Comparison of ENCODE assay signal across 32 cellular contexts in genomic region chr3:171812811-171813210, GRCh38. TPM values are rescaled to one million over a fixed set of nuclear protein-coding genes. Genes with fewer than 3 reads are reported as not detected.
DNase-seq lines count a peak whose midpoint lies in the region; ATAC-seq, FAIRE-seq and TF ChIP-seq lines count a peak whose summit lies in the region.
"Had no signal": no experiment of that assay in that cellular context is flagged by ENCODE, and none has a peak within 500 bp of the region (broad histone marks: within the 10 kb centered on the region; RNA-seq: fewer than 3 reads in every experiment).

No MANE protein-coding gene starts in this region.

- H3K9me3 ChIP-seq in Panc1 (ENCODE audit: control insufficient read depth, insufficient read depth, low read depth, low read length), result no peaks in the 10 kb centered on the region
- H3K9me3 ChIP-seq in osteoblast (ENCODE audit: low read depth, low read length), result no peaks in the 10 kb centered on the region
- H3K9me3 ChIP-seq: gastroesophageal sphincter, left lung, transverse colon had no signal

- H3K36me3 ChIP-seq in Panc1 (ENCODE audit: control insufficient read depth, insufficient read depth, low read length), result no peaks in the 10 kb centered on the region
- H3K36me3 ChIP-seq in osteoblast (ENCODE audit: insufficient read depth, low read length), result no peaks in the 10 kb centered on the region
- H3K36me3 ChIP-seq: gastroesophageal sphincter, left lung, transverse colon, WERI-Rb-1 had no signal

- H3K4me3 Mint-ChIP-seq in Calu3 (ENCODE audit: low read depth, unreplicated experiment), result no peak overlapping the region
- H3K4me3 Mint-ChIP-seq: activated naive CD8-positive, alpha-beta T cell treated with anti-CD3 and anti-CD28 coated beads, Interleukin-2, amount 50 U/mL, for 24 hours; activated T-cell treated with anti-CD3 and anti-CD28 coated beads, Interleukin-2, amount 50 U/mL, for 24 hours; immature natural killer cell had no signal

- BruUV-seq in Calu3 (replicated peaks; lab: Mats Ljungman, UMichigan) (no TSS peak), Panc1 (replicated peaks; lab: Mats Ljungman, UMichigan) (no TSS peak)

- in situ Hi-C loops in Panc1 (cut with HindIII; ENCODE audit: low pct_unique_long_range_greater_than_20kb, low sequenced_read_pairs), result no loop called here

- no peak for ATAC-seq in Panc1
- ATAC-seq in left lobe of liver, result no peak
- ATAC-seq: activated naive CD8-positive, alpha-beta T cell treated with anti-CD3 and anti-CD28 coated beads, Interleukin-2, amount 50 U/mL, for 24 hours; gastroesophageal sphincter; left lung; natural killer cell had no signal

- no peak for DNase-seq in Calu3
- DNase-seq in Panc1 (ENCODE audit: low read depth, low spot score), result no peak
- no peak for DNase-seq in osteoblast (ENCODE audit: insufficient read length, low spot score, missing footprints)
- no peak for DNase-seq in frontal cortex (ENCODE audit: low spot score in 2 of 2)
- DNase-seq in NOMO-1 treated with DMSO at 0.1 percent for 48 hours (lab: John Stamatoyannopoulos, UW; ENCODE audit: unreplicated experiment), result no peak
- no peak for DNase-seq in left lobe of liver (ENCODE audit: low spot score)
- DNase-seq: activated CD4-positive, alpha-beta T cell treated with anti-CD3 and anti-CD28 coated beads for 48 hours; activated gamma-delta T cell; activated naive CD8-positive, alpha-beta T cell treated with anti-CD3 and anti-CD28 coated beads, Interleukin-2, amount 50 U/mL, for 24 hours; activated T-cell treated with anti-CD3 and anti-CD28 coated beads, Interleukin-2, amount 50 U/mL, for 24 hours; C1 segment of cervical spinal cord; cerebellar nuclear complex; DMS79 treated with DMSO at 0.1 percent for 48 hours; effector memory CD4-positive, alpha-beta T cell; hippocampal formation; immature natural killer cell; Karpas-422; left lung; midbrain; natural killer cell; NCI-H1436 treated with DMSO at 0.1 percent for 48 hours; NCI-H446 treated with DMSO at 0.1 percent for 48 hours; NCI-H82; Right ventricle myocardium superior; transverse colon; WERI-Rb-1 had no signal

- intact Hi-C loops in Calu3 (cut with micrococcal nuclease; ENCODE audit: unreplicated experiment) (no loop called here), Panc1 (cut with micrococcal nuclease; ENCODE audit: unreplicated experiment) (no loop called here)

- H3K79me2 ChIP-seq in osteoblast (ENCODE audit: insufficient read depth, low read length), result peaks cover 1% of the 10 kb centered on the region

- peaks cover 38% of the 10 kb centered on the region for H3K36me3 Mint-ChIP-seq in Calu3 (ENCODE audit: insufficient read depth, unreplicated experiment)
- H3K36me3 Mint-ChIP-seq: immature natural killer cell, natural killer cell had no signal

- peak overlapping the region; percentile 97; the same call in 1 of the 2 replicates for H3K27ac ChIP-seq in Panc1 (ENCODE audit: low read length)
- H3K27ac ChIP-seq in osteoblast (ENCODE audit: low read depth, low read length), result peak overlapping the region; percentile 100
- H3K27ac ChIP-seq: WERI-Rb-1 had no signal

- no peaks in the 10 kb centered on the region for H3K27me3 ChIP-seq in Panc1 (ENCODE audit: control insufficient read depth, insufficient read depth, low read length)
- no peaks in the 10 kb centered on the region for H3K27me3 ChIP-seq in osteoblast (ENCODE audit: insufficient read depth, low read length)
- H3K27me3 ChIP-seq: gastroesophageal sphincter, left lung, transverse colon had no signal

- TF ChIP-seq CTCF in Calu3 (IDR thresholded peaks at IDR 0.05; ENCODE audit: unreplicated experiment) (no peak), Panc1 (IDR thresholded peaks at IDR 0.05) (no peak), osteoblast (IDR thresholded peaks at IDR 0.05; ENCODE audit: extremely low read depth, low read depth, low read length) (no peak)

- no peak overlapping the region for H2AFZ ChIP-seq in osteoblast (ENCODE audit: low read length)

- peak overlapping the region; percentile 94 for H3K27ac Mint-ChIP-seq in Calu3 (ENCODE audit: unreplicated experiment)
- H3K27ac Mint-ChIP-seq: activated naive CD8-positive, alpha-beta T cell treated with anti-CD3 and anti-CD28 coated beads, Interleukin-2, amount 50 U/mL, for 24 hours; activated T-cell treated with anti-CD3 and anti-CD28 coated beads, Interleukin-2, amount 50 U/mL, for 24 hours had no signal

- POLR2A ChIA-PET in Panc1 (lab: Charles Lee), result no interaction called here

- H3K4me1 ChIP-seq in Panc1 (ENCODE audit: control insufficient read depth, insufficient read depth, low read length), result peaks cover 37% of the 10 kb centered on the region
- H3K4me1 ChIP-seq in osteoblast (ENCODE audit: insufficient read depth, low read length), result peaks cover 62% of the 10 kb centered on the region

- peaks cover 52% of the 10 kb centered on the region for H3K4me1 Mint-ChIP-seq in Calu3 (ENCODE audit: low read depth, unreplicated experiment)

- H3K4me3 ChIP-seq in Panc1 (ENCODE audit: low read depth in 2 of 2, low read length in 2 of 2) (no peak overlapping the region), osteoblast (ENCODE audit: insufficient read depth, low read length) (no peak overlapping the region)
- H3K4me3 ChIP-seq: gastroesophageal sphincter, left lung, transverse colon had no signal

- FAIRE-seq in endometrium (lab: Jason Lieb, UNC) (peak; percentile 23), frontal cortex (lab: Jason Lieb, UNC) (no peak)

- H3K27me3 Mint-ChIP-seq in Calu3 (ENCODE audit: unreplicated experiment), result no peaks in the 10 kb centered on the region

- CTCF ChIA-PET in Calu3 (lab: Charles Lee) (no interaction called here), Panc1 (lab: Charles Lee) (interaction anchor here (0.5 kb wide), 1 partner anchor 1079 kb away, joined by 3 read pairs; no protein-coding TSS in a partner anchor)

- H3K4me2 ChIP-seq in osteoblast (ENCODE audit: insufficient read depth, low read length), result no peak overlapping the region

- H3K9me3 Mint-ChIP-seq in Calu3 (ENCODE audit: low read depth, unreplicated experiment), result no peaks in the 10 kb centered on the region
- H3K9me3 Mint-ChIP-seq: activated naive CD8-positive, alpha-beta T cell treated with anti-CD3 and anti-CD28 coated beads, Interleukin-2, amount 50 U/mL, for 24 hours; activated T-cell treated with anti-CD3 and anti-CD28 coated beads, Interleukin-2, amount 50 U/mL, for 24 hours; immature natural killer cell; natural killer cell had no signal

- H4K20me1 ChIP-seq in osteoblast (ENCODE audit: insufficient read depth, low read length), result no peaks in the 10 kb centered on the region

RNA-seq across cellular contexts. Expression of gene PLD1, which starts 2.5 kb away (rescaled TPM):
- 58.5 and 61.2 TPM in 2 replicates for total RNA-seq in Calu3 (2022)
- total RNA-seq in Panc1 (2021; ENCODE audit: unreplicated experiment), result 20.6 TPM
- 6.7 TPM for polyA plus RNA-seq in Panc1 (2012; ENCODE audit: insufficient read length)
- total RNA-seq in osteoblast, result 18.1 and 29.5 TPM in 2 replicates
- 4.1 TPM for total RNA-seq in frontal cortex
- total RNA-seq in left lobe of liver, result 15.2 TPM

RNA-seq across cellular contexts. Expression of gene TMEM212, which starts 30.3 kb away (rescaled TPM):
- total RNA-seq in Calu3 (2022) (not detected in 2 replicates), Panc1 (2021; ENCODE audit: unreplicated experiment) (not detected), osteoblast (not detected in 2 replicates), frontal cortex (not detected), left lobe of liver (not detected)
- not detected for polyA plus RNA-seq in Panc1 (2012; ENCODE audit: insufficient read length)
- total RNA-seq: activated CD8-positive, alpha-beta memory T cell treated with anti-CD3 and anti-CD28 coated beads for 36 hours; gastroesophageal sphincter; natural killer cell; omental fat pad; renal cortical epithelial cell; Right ventricle myocardium superior; transverse colon had no signal
- polyA plus RNA-seq: esophagus, immature natural killer cell had no signal
